ENCODE assay signal across 9 cellular contexts in the genomic region with DNA sequence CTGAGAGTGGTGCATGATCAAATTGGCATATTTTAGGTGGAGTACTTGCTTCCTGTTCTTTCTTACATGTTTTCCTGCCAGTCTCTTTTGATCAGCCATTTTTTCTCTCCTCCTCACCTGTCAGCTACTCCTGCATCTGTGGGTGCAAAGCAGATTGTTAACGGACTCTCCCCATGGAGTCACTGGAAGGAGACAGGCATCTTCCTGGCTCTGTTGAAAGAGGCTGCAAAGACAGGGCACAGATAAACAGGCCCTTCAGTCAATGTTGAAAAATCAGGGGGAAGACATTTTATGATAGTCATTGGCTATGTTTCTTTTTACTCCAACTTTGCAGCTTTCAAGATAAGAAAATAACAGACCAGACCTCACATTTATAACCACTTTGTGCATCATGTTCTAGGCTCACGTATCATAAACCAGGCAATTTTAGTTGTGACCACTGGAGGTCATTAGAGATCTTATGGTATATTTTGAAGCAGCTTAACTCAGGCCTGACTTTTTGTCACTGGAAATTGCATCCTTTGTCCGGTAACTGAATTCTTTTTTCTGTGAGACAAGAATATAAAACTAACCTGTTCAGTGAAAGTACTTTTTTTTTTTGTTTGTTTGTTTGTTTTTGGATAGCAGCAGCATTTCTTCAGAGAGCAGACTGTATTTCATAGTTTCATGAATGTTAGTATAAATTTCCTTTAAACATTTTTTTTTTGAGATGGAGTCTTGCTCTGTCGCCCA. TPM values are rescaled to one million over a fixed set of nuclear protein-coding genes. Genes with fewer than 3 reads are reported as not detected.
DNase-seq lines count a peak whose midpoint lies in the region; ATAC-seq and TF ChIP-seq lines count a peak whose summit lies in the region.
"Had no signal": no experiment of that assay in that cellular context is flagged by ENCODE, and none has a peak within 500 bp of the region (broad histone marks: within the 10 kb centered on the region; RNA-seq: fewer than 3 reads in every experiment).

No MANE protein-coding gene starts in this region.

- peak; percentile 75 to 81 for DNase-seq in AML-193 (lab: John Stamatoyannopoulos, UW)
- peak; percentile 19 for DNase-seq in NCI-H1694 (lab: John Stamatoyannopoulos, UW)
- DNase-seq in T-cell, result no peak
- peak; percentile 84 for DNase-seq in fibroblast of peridontal ligament (ENCODE audit: extremely low read depth)
- no peak for DNase-seq in omental fat pad (ENCODE audit: low spot score)
- no peak for DNase-seq in HPDE6-E6E7 (ENCODE audit: extremely low spot score)

- H3K4me3 Mint-ChIP-seq in T-cell, result no peak overlapping the region

- ATAC-seq in GM18505 (IDR thresholded peaks at IDR 0.05; ENCODE audit: unreplicated experiment) (peak; percentile 40), HG02943 (IDR thresholded peaks at IDR 0.05; ENCODE audit: low read depth, unreplicated experiment) (peak; percentile 58), T-cell (replicated peaks in 1 of 4) (peak; percentile 51 to 69 (median 60)), omental fat pad (ENCODE audit: low FRiP score) (peak; percentile 57)

- no peaks in the 10 kb centered on the region for H3K9me3 Mint-ChIP-seq in T-cell
- H3K9me3 Mint-ChIP-seq: IgD-negative memory B cell had no signal

- POLR2A ChIA-PET in T-cell (lab: Charles Lee), result interaction anchor here in 1 of 2 donors (0.7 kb wide), 2 partner anchors 140 to 476 kb away, joined by 3 to 8 read pairs; a partner anchor contains a TSS

- H3K4me1 Mint-ChIP-seq in T-cell, result peaks cover 5 to 14% (median 6%) of the 10 kb centered on the region in 3 donors

- H3K27ac Mint-ChIP-seq in T-cell, result peak overlapping the region in 1 of 2 donors; percentile 56
- H3K27ac Mint-ChIP-seq: IgD-negative memory B cell had no signal

- CTCF ChIA-PET in T-cell (lab: Charles Lee), result interaction anchor here (0.6 to 2.4 kb wide), 13 partner anchors 16 to 1228 kb away, joined by 3 to 16 read pairs (median 4); no protein-coding TSS in a partner anchor

- no peaks in the 10 kb centered on the region for H3K36me3 Mint-ChIP-seq in T-cell
- H3K36me3 Mint-ChIP-seq: IgD-negative memory B cell had no signal

- no peak for TF ChIP-seq POLR2A in GM18505 (IDR thresholded peaks at IDR 0.05; ENCODE audit: borderline replicate concordance, extremely low read depth, insufficient read depth, insufficient read length)

- peak in 2 of 3 donors; percentile 39 to 56 for TF ChIP-seq CTCF in omental fat pad (IDR thresholded peaks at IDR 0.05)

- no peaks in the 10 kb centered on the region for H3K27me3 Mint-ChIP-seq in T-cell
- H3K27me3 Mint-ChIP-seq: IgD-negative memory B cell had no signal

RNA-seq across cellular contexts. Expression of a gene that starts 20.1 kb away (rescaled TPM):
- total RNA-seq in T-cell (under 1 TPM in 2 of 5 donors, not detected in 3; 0.06 TPM), omental fat pad (1 to 10 TPM in 1 of 4 donors, not detected in 3; 4.1 TPM)

RNA-seq across cellular contexts. Expression of a gene that starts 42.4 kb away (rescaled TPM):
- 10 to 100 TPM; 20.4 to 24.2 (median 23.3) TPM for total RNA-seq in T-cell
- total RNA-seq in omental fat pad, result 10 to 100 TPM; 10.1 to 25.7 (median 12.8) TPM

Comparison
In these comparisons a context has a peak if more than half of its experiments do, and no peak if none do; other contexts are left out.
1. DNase-seq: peak in AML-193 (2 of 2), NCI-H1694 (single experiment) and fibroblast of peridontal ligament (single experiment); none in T-cell (0 of 34), omental fat pad (single experiment) and HPDE6-E6E7 (single experiment).
2. Peak in every context shown above with its lines, with median percentiles within 50 percentile points of each other: ATAC-seq.